13 cellular contexts compared by ENCODE assay signal in genomic region chr2:239700946-239701345, GRCh38.
"Had no signal": no experiment of that assay in that cellular context is flagged by ENCODE, and none has a peak within 500 bp of the region (broad histone marks: within the 10 kb centered on the region; RNA-seq: fewer than 3 reads in every experiment).

No MANE protein-coding gene starts in this region.

- H3K4me1 Mint-ChIP-seq: activated CD4-positive, alpha-beta T cell treated with anti-CD3 and anti-CD28 coated beads, Interleukin-2, amount 10 ng/mL, durations not matched to agents 24 days and 14 days; central memory CD8-positive, alpha-beta T cell had no signal

- DNase-seq: activated CD4-positive, alpha-beta T cell treated with anti-CD3 and anti-CD28 coated beads, Interleukin-2, amount 10 ng/mL, durations not matched to agents 24 days and 14 days; activated gamma-delta T cell treated with Interleukin-2 at 50 U/mL for 16 hours; activated T-cell treated with anti-CD3 and anti-CD28 coated beads, Interleukin-2, amount 50 U/mL, for 4 hours; dermis blood vessel endothelial cell; heart right ventricle; ovary; retina; SK-N-SH; tibial artery had no signal

- H3K4me3 Mint-ChIP-seq: activated CD4-positive, alpha-beta T cell treated with anti-CD3 and anti-CD28 coated beads, Interleukin-2, amount 10 ng/mL, durations not matched to agents 24 days and 14 days; activated T-cell treated with anti-CD3 and anti-CD28 coated beads, Interleukin-2, amount 50 U/mL, for 4 hours; central memory CD8-positive, alpha-beta T cell; neural crest cell had no signal

- H3K27me3 ChIP-seq: ovary, vagina had no signal

- H3K4me3 ChIP-seq: heart right ventricle, ovary, skin epidermis, tibial artery, vagina had no signal

- H3K27ac Mint-ChIP-seq: activated CD4-positive, alpha-beta T cell treated with anti-CD3 and anti-CD28 coated beads, Interleukin-2, amount 10 ng/mL, durations not matched to agents 24 days and 14 days had no signal

- H3K27ac ChIP-seq: heart right ventricle, ovary, skin epidermis, tibial artery, vagina had no signal

- H3K9me3 Mint-ChIP-seq: activated CD4-positive, alpha-beta T cell treated with anti-CD3 and anti-CD28 coated beads, Interleukin-2, amount 10 ng/mL, durations not matched to agents 24 days and 14 days; central memory CD8-positive, alpha-beta T cell had no signal
